In genomic region chr12:69676257-69677012, GRCh38 we compare ENCODE assay signal across 21 cellular contexts. TPM values are rescaled to one million over a fixed set of nuclear protein-coding genes. Genes with fewer than 3 reads are reported as not detected.
DNase-seq lines count a peak whose midpoint lies in the region; ATAC-seq, FAIRE-seq and TF ChIP-seq lines count a peak whose summit lies in the region.
"Had no signal": no experiment of that assay in that cellular context is flagged by ENCODE, and none has a peak within 500 bp of the region (broad histone marks: within the 10 kb centered on the region; RNA-seq: fewer than 3 reads in every experiment).

No MANE protein-coding gene starts in this region.

- H2AFZ ChIP-seq in GM12878 (ENCODE audit: control insufficient read depth, low read depth, low read length) = no peak overlapping the region

- TF ChIP-seq EP300 in GM12878 (IDR thresholded peaks at IDR 0.05; ENCODE audit: borderline replicate concordance in 1 of 2, control insufficient read depth in 1 of 2, low read depth in 2 of 2, low read length in 2 of 2) = no peak

- no peaks in the 10 kb centered on the region for H4K20me1 ChIP-seq in GM12878 (ENCODE audit: control insufficient read depth, insufficient read depth)

- no peaks in the 10 kb centered on the region for H3K36me3 Mint-ChIP-seq in CD4-positive, alpha-beta T cell (ENCODE audit: low read depth)
- H3K36me3 Mint-ChIP-seq: natural killer cell treated with Interleukin-12 subunit alpha and Interleukin-12 subunit beta and Interleukin-15 and Interleukin-18, amount 100 ng/mL, for 72 hours had no signal

- H3K9ac ChIP-seq in GM12878 (ENCODE audit: control insufficient read depth, insufficient read depth, low read length) = no peak overlapping the region

- ATAC-seq in GM12878 (peak; percentile 29; the same call in 1 of the 3 replicates), HG02852 (IDR thresholded peaks at IDR 0.05; ENCODE audit: unreplicated experiment) (no peak)
- ATAC-seq in CD4-positive, alpha-beta T cell (ENCODE audit: poor library complexity) = no peak
- ATAC-seq: activated CD4-positive, CD25-positive, alpha-beta regulatory T cell treated with anti-CD3 and anti-CD28 coated beads, Interleukin-2, amount 50 U/mL, for 24 hours; natural killer cell treated with Interleukin-12 subunit alpha and Interleukin-12 subunit beta and Interleukin-15 and Interleukin-18, amount 100 ng/mL, for 72 hours had no signal

- intact Hi-C loops in GM12878 (cut with micrococcal nuclease; ENCODE audit: unreplicated experiment) = no loop called here
- intact Hi-C loops in CD4-positive, alpha-beta T cell (cut with DNase I, micrococcal nuclease) = no loop called here

- no peak for TF ChIP-seq POLR2A in GM12878 (IDR thresholded peaks at IDR 0.05; ENCODE audit: low read depth, low read length)

- no peaks in the 10 kb centered on the region for H3K4me1 Mint-ChIP-seq in CD4-positive, alpha-beta T cell (ENCODE audit: low read depth)

- no peaks in the 10 kb centered on the region for H3K9me3 Mint-ChIP-seq in CD4-positive, alpha-beta T cell
- H3K9me3 Mint-ChIP-seq: activated T-helper 2 cell treated with anti-CD3 and anti-CD28 coated beads, Interferon-gamma antibody, Interleukin-2, Interleukin-4, amounts not matched to agents 10 μg/mL and 5 μg/mL and 100 μg/mL, durations not matched to agents 14 hours and 24 hours and 36 hours; natural killer cell treated with Interleukin-12 subunit alpha and Interleukin-12 subunit beta and Interleukin-15 and Interleukin-18, amount 100 ng/mL, for 72 hours; T-helper 2 cell treated with Interferon-gamma antibody and Interleukin-4, amounts not matched to agents 5 μg/mL and 100 μg/mL, for 36 hours had no signal

- SMC1A ChIA-PET in GM12878 (lab: Charles Lee; ENCODE audit: uncharacterized antibody, unreplicated experiment) = no interaction called here

- RAD21 ChIA-PET in GM12878 (lab: Charles Lee; ENCODE audit: unreplicated experiment) = no interaction called here

- in situ Hi-C loops in GM12878 (cut with MboI) = no loop called here

- TF ChIP-seq CTCF in C4-2B (conservative IDR thresholded peaks at IDR 0.05) = peak; percentile 6; the same call in 1 of the 2 replicates
- 0 out of 6 replicates have a peak, but pooled peaks of 1 of the 3 experiments have one; percentile 16 for TF ChIP-seq CTCF in GM12878 (IDR thresholded peaks at IDR 0.05 in 2 of 3, conservative IDR thresholded peaks at IDR 0.05 in 1 of 3; ENCODE audit: control insufficient read depth in 2 of 3, extremely low read depth in 1 of 3, insufficient read depth in 1 of 3, low read depth in 3 of 3, low read length in 3 of 3)
- TF ChIP-seq CTCF in CD4-positive, alpha-beta T cell (IDR thresholded peaks at IDR 0.05) = no peak

- H3K79me2 ChIP-seq in GM12878 (ENCODE audit: control insufficient read depth, insufficient read depth, low read length) = no peaks in the 10 kb centered on the region

- BruUV-seq in GM12878 (replicated peaks; lab: Mats Ljungman, UMichigan) = no TSS peak

- H3K27me3 Mint-ChIP-seq in CD4-positive, alpha-beta T cell = no peaks in the 10 kb centered on the region

- no peaks in the 10 kb centered on the region for H3K36me3 ChIP-seq in GM12878 (ENCODE audit: control insufficient read depth in 2 of 2, insufficient read depth in 2 of 2, low read length in 1 of 2)

- no peak for TF ChIP-seq RAD21 in GM12878 (IDR thresholded peaks at IDR 0.05; ENCODE audit: insufficient read depth, low read depth, low read length)

- H3K27ac ChIP-seq in C4-2B = no peak overlapping the region
- no peak overlapping the region for H3K27ac ChIP-seq in GM12878 (ENCODE audit: control insufficient read depth, insufficient read depth)
- no peak overlapping the region for H3K27ac ChIP-seq in CD4-positive, alpha-beta T cell (ENCODE audit: low read depth, low read length)

- H3K27ac Mint-ChIP-seq in CD4-positive, alpha-beta T cell = no peak overlapping the region
- H3K27ac Mint-ChIP-seq: activated T-helper 2 cell treated with anti-CD3 and anti-CD28 coated beads, Interferon-gamma antibody, Interleukin-2, Interleukin-4, amounts not matched to agents 10 μg/mL and 5 μg/mL and 100 μg/mL, durations not matched to agents 14 hours and 24 hours and 36 hours; natural killer cell treated with Interleukin-12 subunit alpha and Interleukin-12 subunit beta and Interleukin-15 and Interleukin-18, amount 100 ng/mL, for 72 hours; T-helper 2 cell treated with Interferon-gamma antibody and Interleukin-4, amounts not matched to agents 5 μg/mL and 100 μg/mL, for 36 hours had no signal

- no peak overlapping the region for H3K4me3 Mint-ChIP-seq in CD4-positive, alpha-beta T cell
- H3K4me3 Mint-ChIP-seq: natural killer cell treated with Interleukin-12 subunit alpha and Interleukin-12 subunit beta and Interleukin-15 and Interleukin-18, amount 100 ng/mL, for 72 hours; T-helper 2 cell treated with Interferon-gamma antibody and Interleukin-4, amounts not matched to agents 5 μg/mL and 100 μg/mL, for 36 hours had no signal

- H3K4me2 ChIP-seq in GM12878 (ENCODE audit: control insufficient read depth, insufficient read depth) = no peak overlapping the region

- CTCF ChIA-PET in GM12878 (lab: Yijun Ruan, JAX) = no interaction called here
- CTCF ChIA-PET in CD4-positive, alpha-beta T cell (lab: Charles Lee) = no interaction called here

- H3K27me3 ChIP-seq in GM12878 (replicated peaks in 1 of 2; ENCODE audit: control insufficient read depth in 2 of 2, insufficient read depth in 2 of 2, low read length in 1 of 2) = no peaks in the 10 kb centered on the region
- no peaks in the 10 kb centered on the region for H3K27me3 ChIP-seq in CD4-positive, alpha-beta T cell (ENCODE audit: control insufficient read depth, insufficient read depth, low read length)

- H3K9me3 ChIP-seq in GM12878 (replicated peaks; ENCODE audit: control insufficient read depth, insufficient read depth, low read length) = no peaks in the 10 kb centered on the region
- H3K9me3 ChIP-seq in CD4-positive, alpha-beta T cell (ENCODE audit: control insufficient read depth, low read length) = no peaks in the 10 kb centered on the region

- FAIRE-seq in GM12878 (lab: Jason Lieb, UNC) = no peak

- H3K4me3 ChIP-seq in GM12878 = no peak overlapping the region
- H3K4me3 ChIP-seq: lung had no signal

- no peaks in the 10 kb centered on the region for H3K4me1 ChIP-seq in GM12878 (ENCODE audit: control insufficient read depth, insufficient read depth, low read length)

- DNase-seq in HT-29 (ENCODE audit: low spot score) (peak; percentile 39), GM12878 (ENCODE audit: low read depth, low spot score) (no peak), kidney glomerular epithelial cell (lab: John Stamatoyannopoulos, UW) (peak; percentile 76), SHP77 (lab: John Stamatoyannopoulos, UW) (no peak)
- no peak for DNase-seq in activated CD4-positive, alpha-beta T cell treated with anti-CD3 and anti-CD28 coated beads, Interleukin-2, amount 50 U/mL, for 1 hour
- DNase-seq in CD4-positive, alpha-beta T cell = no peak
- DNase-seq: caudate nucleus; COR-L47; foreskin melanocyte; GF-D8; Kasumi-1; NCI-H146; NK-92 treated with Interleukin-12 subunit alpha and Interleukin-12 subunit beta, amount 100 ng/mL, for 24 hours; retina had no signal

- 68% methylated on average over 7 of the region's 8 CpGs for WGBS in GM12878 (ENCODE audit: insufficient coverage, insufficient replicate concordance, low lambda C conversion rate, missing lambda C conversion rate)

- POLR2A ChIA-PET in GM12878 (lab: Charles Lee) = no interaction called here
- POLR2A ChIA-PET in CD4-positive, alpha-beta T cell (lab: Charles Lee) = no interaction called here

TF ChIP-seq in GM12878, 131 proteins besides CTCF, POLR2A, EP300 and RAD21 (continues in another document):
- TF ChIP-seq HCFC1 (IDR thresholded peaks at IDR 0.05; ENCODE audit: low read length) (no peak), BHLHE40 (IDR thresholded peaks at IDR 0.05; ENCODE audit: borderline replicate concordance in 1 of 2, low read depth in 2 of 2, low read length in 1 of 2) (no peak), RFX5 (IDR thresholded peaks at IDR 0.05; ENCODE audit: low read depth, low read length) (no peak), HDAC6 (IDR thresholded peaks at IDR 0.05; ENCODE audit: unreplicated experiment) (no peak), MTA3 (IDR thresholded peaks at IDR 0.05; ENCODE audit: borderline replicate concordance, low read length) (no peak), JUNB (IDR thresholded peaks at IDR 0.05) (no peak), HSF1 (IDR thresholded peaks at IDR 0.05; ENCODE audit: low read depth, low read length) (no peak), SIN3A (IDR thresholded peaks at IDR 0.05; ENCODE audit: low read depth, low read length) (no peak), PML (IDR thresholded peaks at IDR 0.05; ENCODE audit: low read length) (no peak), ASH2L (IDR thresholded peaks at IDR 0.05; ENCODE audit: borderline replicate concordance, low read depth) (no peak)

RNA-seq across cellular contexts. Expression of gene BEST3, which starts 22.7 kb away (rescaled TPM):
- total RNA-seq in HT-29 (2014; rRNA removed; shearing (Covaris generic)) = not detected in 2 replicates
- total RNA-seq in GM12878 (2013; cell fraction: nucleolus; rRNA removed) = not detected in 2 replicates
- not detected in 2 replicates for total RNA-seq in GM12878 (2014; rRNA removed)
- total RNA-seq in GM12878 (2014; rRNA removed; fragmentation: Illumina TruSeq; extraction: Trizol) = not detected in 2 replicates
- not detected in 2 replicates for total RNA-seq in GM12878 (2021)
- polyA plus RNA-seq in GM12878 (2011; ENCODE audit: low read depth) = not detected
- polyA plus RNA-seq in GM12878 (2011; rRNA removed) = not detected in 2 replicates
- not detected in 2 replicates for polyA plus RNA-seq in GM12878 (2011; cell fraction: cytosol; rRNA removed)
- polyA plus RNA-seq in GM12878 (2011; cell fraction: nucleus; rRNA removed) = not detected in 2 replicates
- not detected in 2 replicates for polyA plus RNA-seq in GM12878 (2012)
- not detected in 2 replicates for polyA plus RNA-seq in GM12878 (2014; fragmentation: Illumina TruSeq; extraction: Trizol)
- not detected for polyA plus RNA-seq in GM12878 (2014; fragmentation: Nextera tagmentation; extraction: Ambion mirVana)
- polyA plus RNA-seq in GM12878 (2014; rRNA removed) = not detected in 2 replicates
- polyA plus RNA-seq in GM12878 (2016; fragmentation: Nextera tagmentation; extraction: Ambion mirVana) = not detected
- not detected in 2 replicates for polyA minus RNA-seq in GM12878 (2011; rRNA and poly(A)+ RNA removed)
- not detected in 2 replicates for polyA minus RNA-seq in GM12878 (2011; cell fraction: cytosol; rRNA and poly(A)+ RNA removed)
- not detected in 2 replicates for polyA minus RNA-seq in GM12878 (2011; cell fraction: nucleus; rRNA and poly(A)+ RNA removed)
- not detected for total RNA-seq in CD4-positive, alpha-beta T cell
- total RNA-seq: activated T-helper 2 cell treated with anti-CD3 and anti-CD28 coated beads, Interferon-gamma antibody, Interleukin-2, Interleukin-4, amounts not matched to agents 10 μg/mL and 5 μg/mL and 100 μg/mL, durations not matched to agents 14 hours and 24 hours and 36 hours; natural killer cell treated with Interleukin-12 subunit alpha and Interleukin-12 subunit beta and Interleukin-15 and Interleukin-18, amount 100 ng/mL, for 72 hours had no signal

Comparison
In these comparisons a context has a peak if more than half of its experiments do, and no peak if none do; other contexts are left out.
1. DNase-seq: peak in HT-29 (single experiment) and kidney glomerular epithelial cell (single experiment); none in GM12878 (single experiment), SHP77 (0 of 2), activated CD4-positive, alpha-beta T cell treated with anti-CD3 and anti-CD28 coated beads, Interleukin-2, amount 50 U/mL, for 1 hour (single experiment) and CD4-positive, alpha-beta T cell (0 of 10).